ENCODE assay signal across 26 cellular contexts in genomic region chr17:48378238-48378637, GRCh38. TPM values are rescaled to one million over a fixed set of nuclear protein-coding genes. Genes with fewer than 3 reads are reported as not detected.
"Had no signal": no experiment of that assay in that cellular context is flagged by ENCODE, and none has a peak within 500 bp of the region (broad histone marks: within the 10 kb centered on the region; RNA-seq: fewer than 3 reads in every experiment).

No MANE protein-coding gene starts in this region.

- H3K4me3 ChIP-seq: left ventricle myocardium inferior, lung, mucosa of descending colon, ovary, right atrium auricular region, right lobe of liver, smooth muscle cell, tibial nerve, uterus had no signal

- DNase-seq: kidney; left colon; left ventricle myocardium inferior; midbrain; mucosa of descending colon; naive thymus-derived CD4-positive, alpha-beta T cell; ovary; right lobe of liver; stimulated activated CD4-positive, alpha-beta T cell treated with anti-CD3 and anti-CD28 coated beads, Interleukin-1b, Interleukin-23, amount 100 ng/mL, for 48 hours; stimulated activated CD4-positive, alpha-beta T cell treated with anti-CD3 and anti-CD28 coated beads, Interleukin-2, amount 100 ng/mL, for 48 hours; stimulated activated CD4-positive, alpha-beta T cell treated with anti-CD3 and anti-CD28 coated beads, Interleukin-4, amount 100 ng/mL, for 4 hours; stimulated activated CD8-positive, alpha-beta memory T cell treated with anti-CD3 and anti-CD28 coated beads, Interleukin-4, amount 100 ng/mL, for 48 hours; stimulated activated naive CD4-positive, alpha-beta T cell treated with Interleukin-2 at 50 U/mL for 16 hours; stimulated activated naive CD8-positive, alpha-beta T cell treated with anti-CD3 and anti-CD28 coated beads, Interleukin-15, amount 100 ng/mL, for 72 hours; substantia nigra; uterus had no signal

- H3K4me1 ChIP-seq: left ventricle myocardium inferior, right atrium auricular region, right lobe of liver, tibial nerve, uterus had no signal

- H3K27me3 Mint-ChIP-seq: naive thymus-derived CD4-positive, alpha-beta T cell; natural killer cell treated with Interleukin-12 subunit alpha and Interleukin-12 subunit beta and Interleukin-15 and Interleukin-18, amount 100 ng/mL, for 72 hours; stimulated activated naive CD8-positive, alpha-beta T cell treated with anti-CD3 and anti-CD28 coated beads, Interleukin-15, amount 100 ng/mL, for 72 hours had no signal

- H3K27me3 ChIP-seq: ovary, right atrium auricular region, uterus had no signal

- H3K27ac ChIP-seq: left ventricle myocardium inferior, ovary, right atrium auricular region, right lobe of liver, tibial nerve, uterus had no signal

- H3K27ac Mint-ChIP-seq: naive thymus-derived CD4-positive, alpha-beta T cell; natural killer cell treated with Interleukin-12 subunit alpha and Interleukin-12 subunit beta and Interleukin-15 and Interleukin-18, amount 100 ng/mL, for 72 hours; progenitor cell of endocrine pancreas; stimulated activated memory B cell treated with anti-CD40 and anti-IgM and Interleukin-4, amounts not matched to agents 10 μg/mL and 1 μg/mL and 100 μg/mL, for 72 hours; stimulated activated naive CD8-positive, alpha-beta T cell treated with anti-CD3 and anti-CD28 coated beads, Interleukin-15, amount 100 ng/mL, for 72 hours; type B pancreatic cell had no signal

- H3K9me3 ChIP-seq: left ventricle myocardium inferior, mucosa of descending colon, ovary, right atrium auricular region, right lobe of liver, tibial nerve, uterus had no signal

- H3K36me3 Mint-ChIP-seq: stimulated activated memory B cell treated with anti-CD40 and anti-IgM and Interleukin-4, amounts not matched to agents 10 μg/mL and 1 μg/mL and 100 μg/mL, for 72 hours; type B pancreatic cell had no signal

- H3K4me2 ChIP-seq: smooth muscle cell had no signal

- H3K9me3 Mint-ChIP-seq: natural killer cell treated with Interleukin-12 subunit alpha and Interleukin-12 subunit beta and Interleukin-15 and Interleukin-18, amount 100 ng/mL, for 72 hours; stimulated activated memory B cell treated with anti-CD40 and anti-IgM and Interleukin-4, amounts not matched to agents 10 μg/mL and 1 μg/mL and 100 μg/mL, for 72 hours; stimulated activated naive CD8-positive, alpha-beta T cell treated with anti-CD3 and anti-CD28 coated beads, Interleukin-15, amount 100 ng/mL, for 72 hours; type B pancreatic cell had no signal

- ATAC-seq: left colon; mucosa of descending colon; naive thymus-derived CD4-positive, alpha-beta T cell; natural killer cell treated with Interleukin-12 subunit alpha and Interleukin-12 subunit beta and Interleukin-15 and Interleukin-18, amount 100 ng/mL, for 72 hours; right lobe of liver; stimulated activated memory B cell treated with anti-CD40 and anti-IgM and Interleukin-4, amounts not matched to agents 10 μg/mL and 1 μg/mL and 100 μg/mL, for 72 hours; stimulated activated naive CD8-positive, alpha-beta T cell treated with anti-CD3 and anti-CD28 coated beads, Interleukin-15, amount 100 ng/mL, for 72 hours had no signal

- H3K4me3 Mint-ChIP-seq: naive thymus-derived CD4-positive, alpha-beta T cell; natural killer cell treated with Interleukin-12 subunit alpha and Interleukin-12 subunit beta and Interleukin-15 and Interleukin-18, amount 100 ng/mL, for 72 hours; stimulated activated memory B cell treated with anti-CD40 and anti-IgM and Interleukin-4, amounts not matched to agents 10 μg/mL and 1 μg/mL and 100 μg/mL, for 72 hours; stimulated activated naive CD8-positive, alpha-beta T cell treated with anti-CD3 and anti-CD28 coated beads, Interleukin-15, amount 100 ng/mL, for 72 hours; type B pancreatic cell had no signal

- H3K36me3 ChIP-seq: left ventricle myocardium inferior, ovary, right atrium auricular region, right lobe of liver, tibial nerve, uterus had no signal

RNA-seq across cellular contexts. Expression of gene SKAP1, which starts 51.8 kb away (rescaled TPM):
- total RNA-seq: myocyte, pulmonary artery endothelial cell, right atrium auricular region, smooth muscle cell had no signal
